In genomic region chr5:145557345-145557744, GRCh38 we compare ENCODE assay signal across 1 cellular context.
A peak's percentile ranks its signal among the peaks of the same experiment; 100 is the strongest.
TF ChIP-seq lines count a peak whose summit lies in the region.

No MANE protein-coding gene starts in this region.

TF ChIP-seq in SK-N-SH, 30 proteins besides CTCF, POLR2A, EP300 and RAD21 (continued from another document):
- peak; percentile 80 for TF ChIP-seq PBX3 (IDR thresholded peaks at IDR 0.05)
TF ChIP-seq in SK-N-SH: peak in this region for 7.
